1 cellular context compared by ENCODE assay signal in the genomic region with DNA sequence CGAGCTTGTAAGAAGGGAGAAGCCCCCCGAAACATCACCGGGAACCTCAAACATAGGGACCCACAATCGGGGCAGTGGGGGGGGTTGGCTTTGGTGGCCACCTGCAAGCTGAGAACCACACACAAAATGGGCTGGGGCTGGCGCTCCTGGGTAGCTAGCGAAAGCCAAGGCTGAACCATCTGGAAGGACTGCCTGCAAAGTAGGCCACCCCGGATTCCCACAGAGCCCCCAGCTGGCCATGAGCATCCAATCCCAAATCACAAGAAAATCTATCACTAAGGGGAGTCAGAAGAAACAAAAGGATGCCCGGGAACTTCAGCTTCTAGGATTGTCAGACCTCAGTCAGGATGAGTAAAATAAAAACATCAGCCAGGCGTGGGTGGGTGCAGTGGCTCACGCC.
TF ChIP-seq lines count a peak whose summit lies in the region.

No MANE protein-coding gene starts in this region.

TF ChIP-seq in GM23338, 12 proteins besides CTCF, POLR2A, EP300 and RAD21:
- TF ChIP-seq, protein P1, sequence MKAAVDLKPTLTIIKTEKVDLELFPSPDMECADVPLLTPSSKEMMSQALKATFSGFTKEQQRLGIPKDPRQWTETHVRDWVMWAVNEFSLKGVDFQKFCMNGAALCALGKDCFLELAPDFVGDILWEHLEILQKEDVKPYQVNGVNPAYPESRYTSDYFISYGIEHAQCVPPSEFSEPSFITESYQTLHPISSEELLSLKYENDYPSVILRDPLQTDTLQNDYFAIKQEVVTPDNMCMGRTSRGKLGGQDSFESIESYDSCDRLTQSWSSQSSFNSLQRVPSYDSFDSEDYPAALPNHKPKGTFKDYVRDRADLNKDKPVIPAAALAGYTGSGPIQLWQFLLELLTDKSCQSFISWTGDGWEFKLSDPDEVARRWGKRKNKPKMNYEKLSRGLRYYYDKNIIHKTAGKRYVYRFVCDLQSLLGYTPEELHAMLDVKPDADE (IDR thresholded peaks at IDR 0.05), result no peak
- TF ChIP-seq CREB1 (CRISPR knock-in tag; IDR thresholded peaks at IDR 0.05; ENCODE audit: low read depth), result no peak
- TF ChIP-seq EZH2 (IDR thresholded peaks at IDR 0.05; ENCODE audit: low read depth, unreplicated experiment), result no peak
- TF ChIP-seq, protein P2, sequence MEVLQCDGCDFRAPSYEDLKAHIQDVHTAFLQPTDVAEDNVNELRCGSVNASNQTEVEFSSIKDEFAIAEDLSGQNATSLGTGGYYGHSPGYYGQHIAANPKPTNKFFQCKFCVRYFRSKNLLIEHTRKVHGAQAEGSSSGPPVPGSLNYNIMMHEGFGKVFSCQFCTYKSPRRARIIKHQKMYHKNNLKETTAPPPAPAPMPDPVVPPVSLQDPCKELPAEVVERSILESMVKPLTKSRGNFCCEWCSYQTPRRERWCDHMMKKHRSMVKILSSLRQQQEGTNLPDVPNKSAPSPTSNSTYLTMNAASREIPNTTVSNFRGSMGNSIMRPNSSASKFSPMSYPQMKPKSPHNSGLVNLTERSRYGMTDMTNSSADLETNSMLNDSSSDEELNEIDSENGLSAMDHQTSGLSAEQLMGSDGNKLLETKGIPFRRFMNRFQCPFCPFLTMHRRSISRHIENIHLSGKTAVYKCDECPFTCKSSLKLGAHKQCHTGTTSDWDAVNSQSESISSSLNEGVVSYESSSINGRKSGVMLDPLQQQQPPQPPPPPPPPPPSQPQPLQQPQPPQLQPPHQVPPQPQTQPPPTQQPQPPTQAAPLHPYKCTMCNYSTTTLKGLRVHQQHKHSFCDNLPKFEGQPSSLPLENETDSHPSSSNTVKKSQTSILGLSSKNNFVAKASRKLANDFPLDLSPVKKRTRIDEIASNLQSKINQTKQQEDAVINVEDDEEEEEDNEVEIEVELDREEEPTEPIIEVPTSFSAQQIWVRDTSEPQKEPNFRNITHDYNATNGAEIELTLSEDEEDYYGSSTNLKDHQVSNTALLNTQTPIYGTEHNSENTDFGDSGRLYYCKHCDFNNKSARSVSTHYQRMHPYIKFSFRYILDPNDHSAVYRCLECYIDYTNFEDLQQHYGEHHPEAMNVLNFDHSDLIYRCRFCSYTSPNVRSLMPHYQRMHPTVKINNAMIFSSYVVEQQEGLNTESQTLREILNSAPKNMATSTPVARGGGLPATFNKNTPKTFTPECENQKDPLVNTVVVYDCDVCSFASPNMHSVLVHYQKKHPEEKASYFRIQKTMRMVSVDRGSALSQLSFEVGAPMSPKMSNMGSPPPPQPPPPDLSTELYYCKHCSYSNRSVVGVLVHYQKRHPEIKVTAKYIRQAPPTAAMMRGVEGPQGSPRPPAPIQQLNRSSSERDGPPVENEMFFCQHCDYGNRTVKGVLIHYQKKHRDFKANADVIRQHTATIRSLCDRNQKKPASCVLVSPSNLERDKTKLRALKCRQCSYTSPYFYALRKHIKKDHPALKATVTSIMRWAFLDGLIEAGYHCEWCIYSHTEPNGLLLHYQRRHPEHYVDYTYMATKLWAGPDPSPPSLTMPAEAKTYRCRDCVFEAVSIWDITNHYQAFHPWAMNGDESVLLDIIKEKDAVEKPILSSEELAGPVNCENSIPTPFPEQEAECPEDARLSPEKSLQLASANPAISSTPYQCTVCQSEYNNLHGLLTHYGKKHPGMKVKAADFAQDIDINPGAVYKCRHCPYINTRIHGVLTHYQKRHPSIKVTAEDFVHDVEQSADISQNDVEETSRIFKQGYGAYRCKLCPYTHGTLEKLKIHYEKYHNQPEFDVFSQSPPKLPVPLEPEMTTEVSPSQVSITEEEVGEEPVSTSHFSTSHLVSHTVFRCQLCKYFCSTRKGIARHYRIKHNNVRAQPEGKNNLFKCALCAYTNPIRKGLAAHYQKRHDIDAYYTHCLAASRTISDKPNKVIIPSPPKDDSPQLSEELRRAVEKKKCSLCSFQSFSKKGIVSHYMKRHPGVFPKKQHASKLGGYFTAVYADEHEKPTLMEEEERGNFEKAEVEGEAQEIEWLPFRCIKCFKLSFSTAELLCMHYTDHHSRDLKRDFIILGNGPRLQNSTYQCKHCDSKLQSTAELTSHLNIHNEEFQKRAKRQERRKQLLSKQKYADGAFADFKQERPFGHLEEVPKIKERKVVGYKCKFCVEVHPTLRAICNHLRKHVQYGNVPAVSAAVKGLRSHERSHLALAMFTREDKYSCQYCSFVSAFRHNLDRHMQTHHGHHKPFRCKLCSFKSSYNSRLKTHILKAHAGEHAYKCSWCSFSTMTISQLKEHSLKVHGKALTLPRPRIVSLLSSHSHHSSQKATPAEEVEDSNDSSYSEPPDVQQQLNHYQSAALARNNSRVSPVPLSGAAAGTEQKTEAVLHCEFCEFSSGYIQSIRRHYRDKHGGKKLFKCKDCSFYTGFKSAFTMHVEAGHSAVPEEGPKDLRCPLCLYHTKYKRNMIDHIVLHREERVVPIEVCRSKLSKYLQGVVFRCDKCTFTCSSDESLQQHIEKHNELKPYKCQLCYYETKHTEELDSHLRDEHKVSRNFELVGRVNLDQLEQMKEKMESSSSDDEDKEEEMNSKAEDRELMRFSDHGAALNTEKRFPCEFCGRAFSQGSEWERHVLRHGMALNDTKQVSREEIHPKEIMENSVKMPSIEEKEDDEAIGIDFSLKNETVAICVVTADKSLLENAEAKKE (CRISPR knock-in tag; IDR thresholded peaks at IDR 0.05), result no peak
- no peak for TF ChIP-seq ZNF331 (CRISPR knock-in tag; IDR thresholded peaks at IDR 0.05; ENCODE audit: low read depth)
- TF ChIP-seq ZNF114 (CRISPR knock-in tag; IDR thresholded peaks at IDR 0.05), result no peak
- TF ChIP-seq, protein P3, sequence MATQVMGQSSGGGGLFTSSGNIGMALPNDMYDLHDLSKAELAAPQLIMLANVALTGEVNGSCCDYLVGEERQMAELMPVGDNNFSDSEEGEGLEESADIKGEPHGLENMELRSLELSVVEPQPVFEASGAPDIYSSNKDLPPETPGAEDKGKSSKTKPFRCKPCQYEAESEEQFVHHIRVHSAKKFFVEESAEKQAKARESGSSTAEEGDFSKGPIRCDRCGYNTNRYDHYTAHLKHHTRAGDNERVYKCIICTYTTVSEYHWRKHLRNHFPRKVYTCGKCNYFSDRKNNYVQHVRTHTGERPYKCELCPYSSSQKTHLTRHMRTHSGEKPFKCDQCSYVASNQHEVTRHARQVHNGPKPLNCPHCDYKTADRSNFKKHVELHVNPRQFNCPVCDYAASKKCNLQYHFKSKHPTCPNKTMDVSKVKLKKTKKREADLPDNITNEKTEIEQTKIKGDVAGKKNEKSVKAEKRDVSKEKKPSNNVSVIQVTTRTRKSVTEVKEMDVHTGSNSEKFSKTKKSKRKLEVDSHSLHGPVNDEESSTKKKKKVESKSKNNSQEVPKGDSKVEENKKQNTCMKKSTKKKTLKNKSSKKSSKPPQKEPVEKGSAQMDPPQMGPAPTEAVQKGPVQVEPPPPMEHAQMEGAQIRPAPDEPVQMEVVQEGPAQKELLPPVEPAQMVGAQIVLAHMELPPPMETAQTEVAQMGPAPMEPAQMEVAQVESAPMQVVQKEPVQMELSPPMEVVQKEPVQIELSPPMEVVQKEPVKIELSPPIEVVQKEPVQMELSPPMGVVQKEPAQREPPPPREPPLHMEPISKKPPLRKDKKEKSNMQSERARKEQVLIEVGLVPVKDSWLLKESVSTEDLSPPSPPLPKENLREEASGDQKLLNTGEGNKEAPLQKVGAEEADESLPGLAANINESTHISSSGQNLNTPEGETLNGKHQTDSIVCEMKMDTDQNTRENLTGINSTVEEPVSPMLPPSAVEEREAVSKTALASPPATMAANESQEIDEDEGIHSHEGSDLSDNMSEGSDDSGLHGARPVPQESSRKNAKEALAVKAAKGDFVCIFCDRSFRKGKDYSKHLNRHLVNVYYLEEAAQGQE (IDR thresholded peaks at IDR 0.05; ENCODE audit: unreplicated experiment), result no peak
- TF ChIP-seq POLR2AphosphoS5 (IDR thresholded peaks at IDR 0.05; ENCODE audit: low read depth), result no peak
- TF ChIP-seq NANOG (IDR thresholded peaks at IDR 0.05; ENCODE audit: borderline replicate concordance), result no peak
- TF ChIP-seq STAT1 (IDR thresholded peaks at IDR 0.05; ENCODE audit: unreplicated experiment), result no peak
- TF ChIP-seq JUNB (IDR thresholded peaks at IDR 0.05; ENCODE audit: unreplicated experiment), result no peak
- TF ChIP-seq EZH2phosphoT487 (IDR thresholded peaks at IDR 0.05; ENCODE audit: unreplicated experiment), result no peak
